1 cellular context compared by ENCODE assay signal in the genomic region with DNA sequence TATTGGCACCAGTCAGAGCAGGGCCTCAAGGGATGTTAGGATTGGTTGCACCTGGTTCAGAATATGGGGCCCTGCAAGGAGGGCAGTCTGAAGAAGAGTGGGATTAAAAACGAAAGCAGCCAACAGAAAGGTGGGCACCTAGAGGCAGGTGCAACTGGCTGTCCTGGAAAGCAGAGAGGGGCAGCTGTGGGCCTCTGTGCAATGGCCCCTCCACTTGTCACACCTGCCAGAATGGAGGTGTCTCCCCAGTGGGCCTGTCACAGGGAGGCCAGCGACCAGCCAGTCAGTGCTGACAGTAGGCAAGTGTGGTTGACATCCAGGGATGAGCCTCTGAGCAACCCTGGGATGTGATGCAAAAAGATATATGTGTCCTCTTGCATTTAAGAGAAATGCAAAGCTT.
TF ChIP-seq lines count a peak whose summit lies in the region.

No MANE protein-coding gene starts in this region.

TF ChIP-seq in HepG2, 621 proteins besides CTCF, POLR2A, EP300 and RAD21:
- TF ChIP-seq ONECUT2 (CRISPR knock-in tag; IDR thresholded peaks at IDR 0.05) (no peak), DNMT3B (CRISPR knock-in tag; conservative IDR thresholded peaks at IDR 0.05) (no peak), NR3C1 (CRISPR knock-in tag; IDR thresholded peaks at IDR 0.05) (no peak), MXI1 (IDR thresholded peaks at IDR 0.05; ENCODE audit: borderline replicate concordance, low read depth, low read length) (no peak), BORCS8-MEF2B (CRISPR knock-in tag; IDR thresholded peaks at IDR 0.05) (no peak), ISL2 (CRISPR knock-in tag; IDR thresholded peaks at IDR 0.05) (no peak), ZEB1 (IDR thresholded peaks at IDR 0.05; ENCODE audit: insufficient replicate concordance, low read depth) (no peak), ZNF224 (CRISPR knock-in tag; IDR thresholded peaks at IDR 0.05) (no peak), CEBPG (CRISPR knock-in tag; IDR thresholded peaks at IDR 0.05) (no peak), MLLT10 (CRISPR knock-in tag; IDR thresholded peaks at IDR 0.05) (no peak)
- TF ChIP-seq, protein P1, sequence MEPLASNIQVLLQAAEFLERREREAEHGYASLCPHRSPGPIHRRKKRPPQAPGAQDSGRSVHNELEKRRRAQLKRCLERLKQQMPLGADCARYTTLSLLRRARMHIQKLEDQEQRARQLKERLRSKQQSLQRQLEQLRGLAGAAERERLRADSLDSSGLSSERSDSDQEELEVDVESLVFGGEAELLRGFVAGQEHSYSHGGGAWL (CRISPR knock-in tag; IDR thresholded peaks at IDR 0.05): no peak
- TF ChIP-seq, protein P2, sequence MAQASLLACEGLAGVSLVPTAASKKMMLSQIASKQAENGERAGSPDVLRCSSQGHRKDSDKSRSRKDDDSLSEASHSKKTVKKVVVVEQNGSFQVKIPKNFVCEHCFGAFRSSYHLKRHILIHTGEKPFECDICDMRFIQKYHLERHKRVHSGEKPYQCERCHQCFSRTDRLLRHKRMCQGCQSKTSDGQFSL (CRISPR knock-in tag; IDR thresholded peaks at IDR 0.05): no peak
- TF ChIP-seq, protein P3, sequence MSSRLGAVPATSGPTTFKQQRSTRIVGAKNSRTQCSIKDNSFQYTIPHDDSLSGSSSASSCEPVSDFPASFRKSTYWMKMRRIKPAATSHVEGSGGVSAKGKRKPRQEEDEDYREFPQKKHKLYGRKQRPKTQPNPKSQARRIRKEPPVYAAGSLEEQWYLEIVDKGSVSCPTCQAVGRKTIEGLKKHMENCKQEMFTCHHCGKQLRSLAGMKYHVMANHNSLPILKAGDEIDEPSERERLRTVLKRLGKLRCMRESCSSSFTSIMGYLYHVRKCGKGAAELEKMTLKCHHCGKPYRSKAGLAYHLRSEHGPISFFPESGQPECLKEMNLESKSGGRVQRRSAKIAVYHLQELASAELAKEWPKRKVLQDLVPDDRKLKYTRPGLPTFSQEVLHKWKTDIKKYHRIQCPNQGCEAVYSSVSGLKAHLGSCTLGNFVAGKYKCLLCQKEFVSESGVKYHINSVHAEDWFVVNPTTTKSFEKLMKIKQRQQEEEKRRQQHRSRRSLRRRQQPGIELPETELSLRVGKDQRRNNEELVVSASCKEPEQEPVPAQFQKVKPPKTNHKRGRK (CRISPR knock-in tag; IDR thresholded peaks at IDR 0.05): no peak
- TF ChIP-seq, protein P4, sequence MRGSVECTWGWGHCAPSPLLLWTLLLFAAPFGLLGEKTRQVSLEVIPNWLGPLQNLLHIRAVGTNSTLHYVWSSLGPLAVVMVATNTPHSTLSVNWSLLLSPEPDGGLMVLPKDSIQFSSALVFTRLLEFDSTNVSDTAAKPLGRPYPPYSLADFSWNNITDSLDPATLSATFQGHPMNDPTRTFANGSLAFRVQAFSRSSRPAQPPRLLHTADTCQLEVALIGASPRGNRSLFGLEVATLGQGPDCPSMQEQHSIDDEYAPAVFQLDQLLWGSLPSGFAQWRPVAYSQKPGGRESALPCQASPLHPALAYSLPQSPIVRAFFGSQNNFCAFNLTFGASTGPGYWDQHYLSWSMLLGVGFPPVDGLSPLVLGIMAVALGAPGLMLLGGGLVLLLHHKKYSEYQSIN (CRISPR knock-in tag; IDR thresholded peaks at IDR 0.05; ENCODE audit: borderline replicate concordance): no peak
